In genomic region chr13:30306762-30307193, GRCh38 we compare ENCODE assay signal across 8 cellular contexts. TPM values are rescaled to one million over a fixed set of nuclear protein-coding genes. Genes with fewer than 3 reads are reported as not detected.
A peak's percentile ranks its signal among the peaks of the same experiment; 100 is the strongest.
DNase-seq lines count a peak whose midpoint lies in the region; ATAC-seq and TF ChIP-seq lines count a peak whose summit lies in the region.

No MANE protein-coding gene starts in this region.

- TF ChIP-seq POLR2A in Peyer's patch (IDR thresholded peaks at IDR 0.05), result no peak

- H3K4me3 ChIP-seq in DND-41 (ENCODE audit: low read depth in 1 of 2, low read length in 2 of 2), result peak overlapping the region; percentile 81 to 87
- peak overlapping the region; percentile 100 for H3K4me3 ChIP-seq in GM23248
- peak overlapping the region; percentile 86 for H3K4me3 ChIP-seq in Karpas-422 (ENCODE audit: low read length)
- H3K4me3 ChIP-seq in Peyer's patch, result peak overlapping the region; percentile 91 to 98 (median 96)

- WGBS in GM23248 (ENCODE audit: low coverage in 1 of 2, low lambda C conversion rate in 2 of 2, missing lambda C conversion rate in 2 of 2), 2 experiments, result 1 to 2% methylated on average over 33 to 37 of the region's 37 CpGs

- H3K9ac ChIP-seq in DND-41 (ENCODE audit: low read depth, low read length), result peak overlapping the region; percentile 87
- H3K9ac ChIP-seq in GM23248, result peak overlapping the region; percentile 92
- H3K9ac ChIP-seq in Karpas-422 (ENCODE audit: low read length), result peak overlapping the region; percentile 94

- peaks cover 50% of the 10 kb centered on the region for H3K79me2 ChIP-seq in DND-41 (ENCODE audit: insufficient read depth, low read length)
- H3K79me2 ChIP-seq in GM23248 (ENCODE audit: insufficient read depth), result peaks cover 49% of the 10 kb centered on the region
- peaks cover 45% of the 10 kb centered on the region for H3K79me2 ChIP-seq in Karpas-422 (ENCODE audit: low read length)

- H3K4me1 ChIP-seq in DND-41 (ENCODE audit: insufficient read depth, low read length) (peaks cover 58% of the 10 kb centered on the region), GM23248 (ENCODE audit: insufficient read depth) (peaks cover 41% of the 10 kb centered on the region), Karpas-422 (ENCODE audit: low read length) (peaks cover 60% of the 10 kb centered on the region), Peyer's patch (peaks cover 0 to 5% (median 4%) of the 10 kb centered on the region in 4 donors)

- H2AFZ ChIP-seq in DND-41 (ENCODE audit: low read depth, low read length) (peak overlapping the region; percentile 85), GM23248 (peak overlapping the region; percentile 96), Karpas-422 (ENCODE audit: low read length) (peak overlapping the region; percentile 47; the same call in 1 of the 2 replicates)

- ATAC-seq in DND-41 (ENCODE audit: insufficient read depth, low read depth), result peak; percentile 85

- H3K36me3 ChIP-seq in DND-41 (ENCODE audit: insufficient read depth, low read length) (no peaks in the 10 kb centered on the region), GM23248 (ENCODE audit: low read depth) (no peaks in the 10 kb centered on the region), Karpas-422 (ENCODE audit: insufficient read depth, low read length) (no peaks in the 10 kb centered on the region), Peyer's patch (no peaks in the 10 kb centered on the region)

- DNase-seq in DND-41 (peak; percentile 94), GM23248 (peak; percentile 97), Karpas-422 (peak; percentile 97), Peyer's patch (peak; percentile 91 to 97 (median 93)), activated T-helper 1 cell treated with Interleukin-2 at 50 U/mL for 16 hours (ENCODE audit: low read depth) (peak; percentile 82), fibroblast of gingiva (ENCODE audit: low read depth) (peak; percentile 89), myocyte (ENCODE audit: low read depth) (peak; percentile 95)
- peak; percentile 74 to 83 for DNase-seq in stimulated activated CD8-positive, alpha-beta memory T cell treated with anti-CD3 and anti-CD28 coated beads, Interleukin-7, amount 100 ng/mL, for 4 hours (ENCODE audit: low read depth in 2 of 2)

- peaks cover 23% of the 10 kb centered on the region for H3F3A ChIP-seq in GM23248 (ENCODE audit: insufficient read depth)

- no peaks in the 10 kb centered on the region for H3K9me3 ChIP-seq in DND-41 (ENCODE audit: insufficient read depth, low read length, severe bottlenecking)
- no peaks in the 10 kb centered on the region for H3K9me3 ChIP-seq in GM23248 (ENCODE audit: low read depth)
- H3K9me3 ChIP-seq in Karpas-422 (ENCODE audit: low read length), result no peaks in the 10 kb centered on the region
- no peaks in the 10 kb centered on the region for H3K9me3 ChIP-seq in Peyer's patch

- H3K27me3 ChIP-seq in DND-41 (ENCODE audit: insufficient read depth, low read length, poor library complexity) (no peaks in the 10 kb centered on the region), GM23248 (replicated peaks; ENCODE audit: insufficient read depth) (no peaks in the 10 kb centered on the region), Karpas-422 (ENCODE audit: low read length) (no peaks in the 10 kb centered on the region), Peyer's patch (no peaks in the 10 kb centered on the region)

- no peaks in the 10 kb centered on the region for H3K9me2 ChIP-seq in GM23248 (ENCODE audit: insufficient read depth)
- H3K9me2 ChIP-seq in Karpas-422 (replicated peaks; ENCODE audit: insufficient read depth, low read length), result no peaks in the 10 kb centered on the region

- H4K20me1 ChIP-seq in DND-41 (ENCODE audit: insufficient read depth, low read length), result no peaks in the 10 kb centered on the region
- H4K20me1 ChIP-seq in GM23248 (ENCODE audit: insufficient read depth), result no peaks in the 10 kb centered on the region
- no peaks in the 10 kb centered on the region for H4K20me1 ChIP-seq in Karpas-422 (ENCODE audit: insufficient read depth, low read depth, low read length)

- TF ChIP-seq CTCF in DND-41 (IDR thresholded peaks at IDR 0.05; ENCODE audit: borderline replicate concordance, extremely low read depth, low read length, poor library complexity, severe bottlenecking) (no peak), Peyer's patch (IDR thresholded peaks at IDR 0.05) (no peak)

- H3K27ac ChIP-seq in DND-41 (ENCODE audit: low read length), result peak overlapping the region; percentile 92
- H3K27ac ChIP-seq in GM23248, result peak overlapping the region; percentile 61
- H3K27ac ChIP-seq in Karpas-422 (ENCODE audit: low read length), result peak overlapping the region; percentile 91
- peak overlapping the region; percentile 88 to 96 (median 90) for H3K27ac ChIP-seq in Peyer's patch

- H3K4me2 ChIP-seq in DND-41 (ENCODE audit: insufficient read depth, low read length) (peak overlapping the region; percentile 68), GM23248 (ENCODE audit: unreplicated experiment) (peak overlapping the region; percentile 96), Karpas-422 (ENCODE audit: low read depth, low read length, poor library complexity, severe bottlenecking) (peak overlapping the region; percentile 91)

- in situ Hi-C loops in GM23248 (cut with MboI), result no loop called here

RNA-seq across cellular contexts. Expression of gene KATNAL1, which starts 0.6 kb away (rescaled TPM):
- total RNA-seq in GM23248 (2014; rRNA removed; shearing (Covaris generic)), result 25.8 and 34.8 TPM in 2 replicates
- polyA plus RNA-seq in GM23248 (2016; fragmentation: Nextera tagmentation; extraction: Ambion mirVana), result 21.5 and 23.1 TPM in 2 replicates
- 13.4 and 35.6 TPM in 2 replicates for total RNA-seq in Karpas-422 (2014; rRNA removed; shearing (Covaris generic); ENCODE audit: low replicate concordance)
- total RNA-seq in Peyer's patch (10 to 100 TPM in 2 of 4 donors, 1 to 10 TPM in 2; 2.7 to 25.6 (median 13.0) TPM), myocyte (17.8 and 18.1 TPM in 2 replicates)
- 10.8 TPM for polyA plus RNA-seq in myocyte (2012)

Comparison
In these comparisons a context has a peak if more than half of its experiments do, and no peak if none do; other contexts are left out.
1. Peak in every context shown above with its lines: DNase-seq, ATAC-seq, H3K4me3 ChIP-seq and H3K27ac ChIP-seq.